2 cellular contexts compared by ENCODE assay signal in genomic region chr14:101963052-101963451, GRCh38.
TF ChIP-seq lines count a peak whose summit lies in the region.

No MANE protein-coding gene starts in this region.

TF ChIP-seq in K562, 482 proteins besides CTCF, POLR2A, EP300 and RAD21:
- TF ChIP-seq, protein P1, sequence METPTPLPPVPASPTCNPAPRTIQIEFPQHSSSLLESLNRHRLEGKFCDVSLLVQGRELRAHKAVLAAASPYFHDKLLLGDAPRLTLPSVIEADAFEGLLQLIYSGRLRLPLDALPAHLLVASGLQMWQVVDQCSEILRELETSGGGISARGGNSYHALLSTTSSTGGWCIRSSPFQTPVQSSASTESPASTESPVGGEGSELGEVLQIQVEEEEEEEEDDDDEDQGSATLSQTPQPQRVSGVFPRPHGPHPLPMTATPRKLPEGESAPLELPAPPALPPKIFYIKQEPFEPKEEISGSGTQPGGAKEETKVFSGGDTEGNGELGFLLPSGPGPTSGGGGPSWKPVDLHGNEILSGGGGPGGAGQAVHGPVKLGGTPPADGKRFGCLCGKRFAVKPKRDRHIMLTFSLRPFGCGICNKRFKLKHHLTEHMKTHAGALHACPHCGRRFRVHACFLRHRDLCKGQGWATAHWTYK (CRISPR knock-in tag; IDR thresholded peaks at IDR 0.05): no peak
- no peak for TF ChIP-seq SRF (CRISPR knock-in tag; IDR thresholded peaks at IDR 0.05)
- TF ChIP-seq, protein P2, sequence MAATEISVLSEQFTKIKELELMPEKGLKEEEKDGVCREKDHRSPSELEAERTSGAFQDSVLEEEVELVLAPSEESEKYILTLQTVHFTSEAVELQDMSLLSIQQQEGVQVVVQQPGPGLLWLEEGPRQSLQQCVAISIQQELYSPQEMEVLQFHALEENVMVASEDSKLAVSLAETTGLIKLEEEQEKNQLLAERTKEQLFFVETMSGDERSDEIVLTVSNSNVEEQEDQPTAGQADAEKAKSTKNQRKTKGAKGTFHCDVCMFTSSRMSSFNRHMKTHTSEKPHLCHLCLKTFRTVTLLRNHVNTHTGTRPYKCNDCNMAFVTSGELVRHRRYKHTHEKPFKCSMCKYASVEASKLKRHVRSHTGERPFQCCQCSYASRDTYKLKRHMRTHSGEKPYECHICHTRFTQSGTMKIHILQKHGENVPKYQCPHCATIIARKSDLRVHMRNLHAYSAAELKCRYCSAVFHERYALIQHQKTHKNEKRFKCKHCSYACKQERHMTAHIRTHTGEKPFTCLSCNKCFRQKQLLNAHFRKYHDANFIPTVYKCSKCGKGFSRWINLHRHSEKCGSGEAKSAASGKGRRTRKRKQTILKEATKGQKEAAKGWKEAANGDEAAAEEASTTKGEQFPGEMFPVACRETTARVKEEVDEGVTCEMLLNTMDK (IDR thresholded peaks at IDR 0.05; ENCODE audit: borderline replicate concordance, insufficient read depth, low read depth, low read length, poor library complexity, severe bottlenecking): no peak
- TF ChIP-seq NR2F6 (CRISPR knock-in tag; IDR thresholded peaks at IDR 0.05): no peak
- TF ChIP-seq OTX1 (CRISPR knock-in tag; IDR thresholded peaks at IDR 0.05): no peak
- no peak for TF ChIP-seq TRIM28 (IDR thresholded peaks at IDR 0.05)
- TF ChIP-seq ATF6 (CRISPR knock-in tag; IDR thresholded peaks at IDR 0.05): no peak
- no peak for TF ChIP-seq TGIF2 (CRISPR knock-in tag; IDR thresholded peaks at IDR 0.05)
- TF ChIP-seq ZNF384 (IDR thresholded peaks at IDR 0.05; ENCODE audit: low read depth, low read length): peak; percentile 68
TF ChIP-seq in K562: peak in this region for 1.

TF ChIP-seq in HepG2, 621 proteins besides CTCF, POLR2A, EP300 and RAD21:
- TF ChIP-seq NCOR1 (IDR thresholded peaks at IDR 0.05; ENCODE audit: borderline replicate concordance, low read length) (no peak), IRF2 (CRISPR knock-in tag; IDR thresholded peaks at IDR 0.05) (no peak), ZNF605 (CRISPR knock-in tag; IDR thresholded peaks at IDR 0.05) (no peak), RBFOX2 (IDR thresholded peaks at IDR 0.05; ENCODE audit: low read depth, low read length) (no peak), ZNF468 (CRISPR knock-in tag; IDR thresholded peaks at IDR 0.05) (no peak), CHCHD3 (CRISPR knock-in tag; IDR thresholded peaks at IDR 0.05) (no peak), PITX1 (CRISPR knock-in tag; IDR thresholded peaks at IDR 0.05) (no peak), ZNF678 (CRISPR knock-in tag; IDR thresholded peaks at IDR 0.05) (no peak), ZNF10 (CRISPR knock-in tag; IDR thresholded peaks at IDR 0.05; ENCODE audit: borderline replicate concordance, low read depth) (no peak), BORCS8-MEF2B (CRISPR knock-in tag; IDR thresholded peaks at IDR 0.05) (no peak)
- TF ChIP-seq, protein P3, sequence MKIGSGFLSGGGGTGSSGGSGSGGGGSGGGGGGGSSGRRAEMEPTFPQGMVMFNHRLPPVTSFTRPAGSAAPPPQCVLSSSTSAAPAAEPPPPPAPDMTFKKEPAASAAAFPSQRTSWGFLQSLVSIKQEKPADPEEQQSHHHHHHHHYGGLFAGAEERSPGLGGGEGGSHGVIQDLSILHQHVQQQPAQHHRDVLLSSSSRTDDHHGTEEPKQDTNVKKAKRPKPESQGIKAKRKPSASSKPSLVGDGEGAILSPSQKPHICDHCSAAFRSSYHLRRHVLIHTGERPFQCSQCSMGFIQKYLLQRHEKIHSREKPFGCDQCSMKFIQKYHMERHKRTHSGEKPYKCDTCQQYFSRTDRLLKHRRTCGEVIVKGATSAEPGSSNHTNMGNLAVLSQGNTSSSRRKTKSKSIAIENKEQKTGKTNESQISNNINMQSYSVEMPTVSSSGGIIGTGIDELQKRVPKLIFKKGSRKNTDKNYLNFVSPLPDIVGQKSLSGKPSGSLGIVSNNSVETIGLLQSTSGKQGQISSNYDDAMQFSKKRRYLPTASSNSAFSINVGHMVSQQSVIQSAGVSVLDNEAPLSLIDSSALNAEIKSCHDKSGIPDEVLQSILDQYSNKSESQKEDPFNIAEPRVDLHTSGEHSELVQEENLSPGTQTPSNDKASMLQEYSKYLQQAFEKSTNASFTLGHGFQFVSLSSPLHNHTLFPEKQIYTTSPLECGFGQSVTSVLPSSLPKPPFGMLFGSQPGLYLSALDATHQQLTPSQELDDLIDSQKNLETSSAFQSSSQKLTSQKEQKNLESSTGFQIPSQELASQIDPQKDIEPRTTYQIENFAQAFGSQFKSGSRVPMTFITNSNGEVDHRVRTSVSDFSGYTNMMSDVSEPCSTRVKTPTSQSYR (CRISPR knock-in tag; IDR thresholded peaks at IDR 0.05; ENCODE audit: borderline replicate concordance): no peak
- TF ChIP-seq, protein P4, sequence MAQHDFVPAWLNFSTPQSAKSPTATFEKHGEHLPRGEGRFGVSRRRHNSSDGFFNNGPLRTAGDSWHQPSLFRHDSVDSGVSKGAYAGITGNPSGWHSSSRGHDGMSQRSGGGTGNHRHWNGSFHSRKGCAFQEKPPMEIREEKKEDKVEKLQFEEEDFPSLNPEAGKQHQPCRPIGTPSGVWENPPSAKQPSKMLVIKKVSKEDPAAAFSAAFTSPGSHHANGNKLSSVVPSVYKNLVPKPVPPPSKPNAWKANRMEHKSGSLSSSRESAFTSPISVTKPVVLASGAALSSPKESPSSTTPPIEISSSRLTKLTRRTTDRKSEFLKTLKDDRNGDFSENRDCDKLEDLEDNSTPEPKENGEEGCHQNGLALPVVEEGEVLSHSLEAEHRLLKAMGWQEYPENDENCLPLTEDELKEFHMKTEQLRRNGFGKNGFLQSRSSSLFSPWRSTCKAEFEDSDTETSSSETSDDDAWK (CRISPR knock-in tag; IDR thresholded peaks at IDR 0.05): no peak
- TF ChIP-seq, protein P5, sequence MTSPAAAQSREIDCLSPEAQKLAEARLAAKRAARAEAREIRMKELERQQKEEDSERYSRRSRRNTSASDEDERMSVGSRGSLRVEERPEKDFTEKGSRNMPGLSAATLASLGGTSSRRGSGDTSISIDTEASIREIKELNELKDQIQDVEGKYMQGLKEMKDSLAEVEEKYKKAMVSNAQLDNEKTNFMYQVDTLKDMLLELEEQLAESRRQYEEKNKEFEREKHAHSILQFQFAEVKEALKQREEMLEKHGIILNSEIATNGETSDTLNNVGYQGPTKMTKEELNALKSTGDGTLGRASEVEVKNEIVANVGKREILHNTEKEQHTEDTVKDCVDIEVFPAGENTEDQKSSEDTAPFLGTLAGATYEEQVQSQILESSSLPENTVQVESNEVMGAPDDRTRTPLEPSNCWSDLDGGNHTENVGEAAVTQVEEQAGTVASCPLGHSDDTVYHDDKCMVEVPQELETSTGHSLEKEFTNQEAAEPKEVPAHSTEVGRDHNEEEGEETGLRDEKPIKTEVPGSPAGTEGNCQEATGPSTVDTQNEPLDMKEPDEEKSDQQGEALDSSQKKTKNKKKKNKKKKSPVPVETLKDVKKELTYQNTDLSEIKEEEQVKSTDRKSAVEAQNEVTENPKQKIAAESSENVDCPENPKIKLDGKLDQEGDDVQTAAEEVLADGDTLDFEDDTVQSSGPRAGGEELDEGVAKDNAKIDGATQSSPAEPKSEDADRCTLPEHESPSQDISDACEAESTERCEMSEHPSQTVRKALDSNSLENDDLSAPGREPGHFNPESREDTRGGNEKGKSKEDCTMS (CRISPR knock-in tag; conservative IDR thresholded peaks at IDR 0.05): no peak
